1 cellular context compared by ENCODE assay signal in genomic region chr7:99143853-99144672, GRCh38.
A peak's percentile ranks its signal among the peaks of the same experiment; 100 is the strongest.
TF ChIP-seq lines count a peak whose summit lies in the region.

SMURF1 (minus strand) TSS chr7:99144108; CDS start chr7:99143780, 328 bp downstream.

TF ChIP-seq in K562, 482 proteins besides CTCF, POLR2A, EP300 and RAD21 (continued from another document and continues in another):
- TF ChIP-seq, protein P1, sequence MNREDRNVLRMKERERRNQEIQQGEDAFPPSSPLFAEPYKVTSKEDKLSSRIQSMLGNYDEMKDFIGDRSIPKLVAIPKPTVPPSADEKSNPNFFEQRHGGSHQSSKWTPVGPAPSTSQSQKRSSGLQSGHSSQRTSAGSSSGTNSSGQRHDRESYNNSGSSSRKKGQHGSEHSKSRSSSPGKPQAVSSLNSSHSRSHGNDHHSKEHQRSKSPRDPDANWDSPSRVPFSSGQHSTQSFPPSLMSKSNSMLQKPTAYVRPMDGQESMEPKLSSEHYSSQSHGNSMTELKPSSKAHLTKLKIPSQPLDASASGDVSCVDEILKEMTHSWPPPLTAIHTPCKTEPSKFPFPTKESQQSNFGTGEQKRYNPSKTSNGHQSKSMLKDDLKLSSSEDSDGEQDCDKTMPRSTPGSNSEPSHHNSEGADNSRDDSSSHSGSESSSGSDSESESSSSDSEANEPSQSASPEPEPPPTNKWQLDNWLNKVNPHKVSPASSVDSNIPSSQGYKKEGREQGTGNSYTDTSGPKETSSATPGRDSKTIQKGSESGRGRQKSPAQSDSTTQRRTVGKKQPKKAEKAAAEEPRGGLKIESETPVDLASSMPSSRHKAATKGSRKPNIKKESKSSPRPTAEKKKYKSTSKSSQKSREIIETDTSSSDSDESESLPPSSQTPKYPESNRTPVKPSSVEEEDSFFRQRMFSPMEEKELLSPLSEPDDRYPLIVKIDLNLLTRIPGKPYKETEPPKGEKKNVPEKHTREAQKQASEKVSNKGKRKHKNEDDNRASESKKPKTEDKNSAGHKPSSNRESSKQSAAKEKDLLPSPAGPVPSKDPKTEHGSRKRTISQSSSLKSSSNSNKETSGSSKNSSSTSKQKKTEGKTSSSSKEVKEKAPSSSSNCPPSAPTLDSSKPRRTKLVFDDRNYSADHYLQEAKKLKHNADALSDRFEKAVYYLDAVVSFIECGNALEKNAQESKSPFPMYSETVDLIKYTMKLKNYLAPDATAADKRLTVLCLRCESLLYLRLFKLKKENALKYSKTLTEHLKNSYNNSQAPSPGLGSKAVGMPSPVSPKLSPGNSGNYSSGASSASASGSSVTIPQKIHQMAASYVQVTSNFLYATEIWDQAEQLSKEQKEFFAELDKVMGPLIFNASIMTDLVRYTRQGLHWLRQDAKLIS (CRISPR knock-in tag; IDR thresholded peaks at IDR 0.05), result no peak
- TF ChIP-seq, protein P2, sequence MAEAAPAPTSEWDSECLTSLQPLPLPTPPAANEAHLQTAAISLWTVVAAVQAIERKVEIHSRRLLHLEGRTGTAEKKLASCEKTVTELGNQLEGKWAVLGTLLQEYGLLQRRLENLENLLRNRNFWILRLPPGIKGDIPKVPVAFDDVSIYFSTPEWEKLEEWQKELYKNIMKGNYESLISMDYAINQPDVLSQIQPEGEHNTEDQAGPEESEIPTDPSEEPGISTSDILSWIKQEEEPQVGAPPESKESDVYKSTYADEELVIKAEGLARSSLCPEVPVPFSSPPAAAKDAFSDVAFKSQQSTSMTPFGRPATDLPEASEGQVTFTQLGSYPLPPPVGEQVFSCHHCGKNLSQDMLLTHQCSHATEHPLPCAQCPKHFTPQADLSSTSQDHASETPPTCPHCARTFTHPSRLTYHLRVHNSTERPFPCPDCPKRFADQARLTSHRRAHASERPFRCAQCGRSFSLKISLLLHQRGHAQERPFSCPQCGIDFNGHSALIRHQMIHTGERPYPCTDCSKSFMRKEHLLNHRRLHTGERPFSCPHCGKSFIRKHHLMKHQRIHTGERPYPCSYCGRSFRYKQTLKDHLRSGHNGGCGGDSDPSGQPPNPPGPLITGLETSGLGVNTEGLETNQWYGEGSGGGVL (CRISPR knock-in tag; IDR thresholded peaks at IDR 0.05), result no peak
- TF ChIP-seq TCFL5 (CRISPR knock-in tag; conservative IDR thresholded peaks at IDR 0.05) (no peak), RFX1 (IDR thresholded peaks at IDR 0.05) (no peak), CBX5 (IDR thresholded peaks at IDR 0.05; ENCODE audit: borderline replicate concordance, low read depth) (no peak), ZNF212 (CRISPR knock-in tag; IDR thresholded peaks at IDR 0.05) (no peak), STAT5A (IDR thresholded peaks at IDR 0.05; ENCODE audit: borderline replicate concordance, low read length) (no peak), CREM (IDR thresholded peaks at IDR 0.05; ENCODE audit: low read depth) (peak; percentile 65; the same call in 1 of the 2 replicates), OTX1 (CRISPR knock-in tag; IDR thresholded peaks at IDR 0.05) (peak; percentile 40; the same call in 1 of the 2 replicates), ZNF77 (CRISPR knock-in tag; IDR thresholded peaks at IDR 0.05) (no peak), KDM5B (IDR thresholded peaks at IDR 0.05; ENCODE audit: insufficient replicate concordance, low read depth, low read length) (peak; percentile 94), JUND (IDR thresholded peaks at IDR 0.05; ENCODE audit: borderline replicate concordance, low read depth, low read length) (no peak), JUND (tag; IDR thresholded peaks at IDR 0.05; ENCODE audit: borderline replicate concordance, low read depth, low read length) (no peak), CBFA2T3 (IDR thresholded peaks at IDR 0.05) (no peak), ZC3H8 (IDR thresholded peaks at IDR 0.05) (no peak), HNRNPLL (IDR thresholded peaks at IDR 0.05; ENCODE audit: low read depth, low read length, poor library complexity, severe bottlenecking) (peak; percentile 3), ELF4 (CRISPR knock-in tag; IDR thresholded peaks at IDR 0.05) (peak; percentile 75; the same call in 1 of the 2 replicates), DMBX1 (CRISPR knock-in tag; IDR thresholded peaks at IDR 0.05; ENCODE audit: borderline replicate concordance) (no peak), PCBP2 (IDR thresholded peaks at IDR 0.05; ENCODE audit: low read depth, low read length, poor library complexity, severe bottlenecking) (no peak), CREBBP (IDR thresholded peaks at IDR 0.05; ENCODE audit: low read depth, low read length) (no peak), ZBTB5 (IDR thresholded peaks at IDR 0.05) (no peak), EGR1 (conservative IDR thresholded peaks at IDR 0.05) (peak; percentile 61), CBFB (CRISPR knock-in tag; IDR thresholded peaks at IDR 0.05) (no peak), DNMT1 (IDR thresholded peaks at IDR 0.05) (no peak), ZNF75A (CRISPR knock-in tag; IDR thresholded peaks at IDR 0.05) (no peak), SIN3B (IDR thresholded peaks at IDR 0.05; ENCODE audit: low read depth) (no peak), TBL1XR1 (IDR thresholded peaks at IDR 0.05; ENCODE audit: low read length in 2 of 2) (no peak), MCM7 (IDR thresholded peaks at IDR 0.05) (no peak), NCOA2 (IDR thresholded peaks at IDR 0.05; ENCODE audit: partially characterized antibody in 2 of 2) (no peak), L3MBTL2 (IDR thresholded peaks at IDR 0.05) (0 out of 2 replicates have a peak, but pooled peaks have one; percentile 55), NCOR1 (IDR thresholded peaks at IDR 0.05) (no peak), XRCC3 (IDR thresholded peaks at IDR 0.05) (no peak), GATAD2A (IDR thresholded peaks at IDR 0.05) (0 out of 2 replicates have a peak, but pooled peaks have one; percentile 84), TAL1 (IDR thresholded peaks at IDR 0.05) (no peak), MTF1 (CRISPR knock-in tag; IDR thresholded peaks at IDR 0.05; ENCODE audit: borderline replicate concordance) (no peak), CBFA2T2 (conservative IDR thresholded peaks at IDR 0.05) (no peak), SREBF1 (IDR thresholded peaks at IDR 0.05; ENCODE audit: borderline replicate concordance, low read depth, low read length) (no peak), SMARCE1 (IDR thresholded peaks at IDR 0.05) (peak; percentile 21; the same call in 1 of the 2 replicates), NR1H2 (CRISPR knock-in tag; IDR thresholded peaks at IDR 0.05) (no peak)
- TF ChIP-seq, protein P3, sequence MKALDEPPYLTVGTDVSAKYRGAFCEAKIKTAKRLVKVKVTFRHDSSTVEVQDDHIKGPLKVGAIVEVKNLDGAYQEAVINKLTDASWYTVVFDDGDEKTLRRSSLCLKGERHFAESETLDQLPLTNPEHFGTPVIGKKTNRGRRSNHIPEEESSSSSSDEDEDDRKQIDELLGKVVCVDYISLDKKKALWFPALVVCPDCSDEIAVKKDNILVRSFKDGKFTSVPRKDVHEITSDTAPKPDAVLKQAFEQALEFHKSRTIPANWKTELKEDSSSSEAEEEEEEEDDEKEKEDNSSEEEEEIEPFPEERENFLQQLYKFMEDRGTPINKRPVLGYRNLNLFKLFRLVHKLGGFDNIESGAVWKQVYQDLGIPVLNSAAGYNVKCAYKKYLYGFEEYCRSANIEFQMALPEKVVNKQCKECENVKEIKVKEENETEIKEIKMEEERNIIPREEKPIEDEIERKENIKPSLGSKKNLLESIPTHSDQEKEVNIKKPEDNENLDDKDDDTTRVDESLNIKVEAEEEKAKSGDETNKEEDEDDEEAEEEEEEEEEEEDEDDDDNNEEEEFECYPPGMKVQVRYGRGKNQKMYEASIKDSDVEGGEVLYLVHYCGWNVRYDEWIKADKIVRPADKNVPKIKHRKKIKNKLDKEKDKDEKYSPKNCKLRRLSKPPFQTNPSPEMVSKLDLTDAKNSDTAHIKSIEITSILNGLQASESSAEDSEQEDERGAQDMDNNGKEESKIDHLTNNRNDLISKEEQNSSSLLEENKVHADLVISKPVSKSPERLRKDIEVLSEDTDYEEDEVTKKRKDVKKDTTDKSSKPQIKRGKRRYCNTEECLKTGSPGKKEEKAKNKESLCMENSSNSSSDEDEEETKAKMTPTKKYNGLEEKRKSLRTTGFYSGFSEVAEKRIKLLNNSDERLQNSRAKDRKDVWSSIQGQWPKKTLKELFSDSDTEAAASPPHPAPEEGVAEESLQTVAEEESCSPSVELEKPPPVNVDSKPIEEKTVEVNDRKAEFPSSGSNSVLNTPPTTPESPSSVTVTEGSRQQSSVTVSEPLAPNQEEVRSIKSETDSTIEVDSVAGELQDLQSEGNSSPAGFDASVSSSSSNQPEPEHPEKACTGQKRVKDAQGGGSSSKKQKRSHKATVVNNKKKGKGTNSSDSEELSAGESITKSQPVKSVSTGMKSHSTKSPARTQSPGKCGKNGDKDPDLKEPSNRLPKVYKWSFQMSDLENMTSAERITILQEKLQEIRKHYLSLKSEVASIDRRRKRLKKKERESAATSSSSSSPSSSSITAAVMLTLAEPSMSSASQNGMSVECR (CRISPR knock-in tag; IDR thresholded peaks at IDR 0.05), result no peak
- TF ChIP-seq, protein P4, sequence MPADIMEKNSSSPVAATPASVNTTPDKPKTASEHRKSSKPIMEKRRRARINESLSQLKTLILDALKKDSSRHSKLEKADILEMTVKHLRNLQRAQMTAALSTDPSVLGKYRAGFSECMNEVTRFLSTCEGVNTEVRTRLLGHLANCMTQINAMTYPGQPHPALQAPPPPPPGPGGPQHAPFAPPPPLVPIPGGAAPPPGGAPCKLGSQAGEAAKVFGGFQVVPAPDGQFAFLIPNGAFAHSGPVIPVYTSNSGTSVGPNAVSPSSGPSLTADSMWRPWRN (IDR thresholded peaks at IDR 0.05; ENCODE audit: low read depth), result no peak
- TF ChIP-seq, protein P5, sequence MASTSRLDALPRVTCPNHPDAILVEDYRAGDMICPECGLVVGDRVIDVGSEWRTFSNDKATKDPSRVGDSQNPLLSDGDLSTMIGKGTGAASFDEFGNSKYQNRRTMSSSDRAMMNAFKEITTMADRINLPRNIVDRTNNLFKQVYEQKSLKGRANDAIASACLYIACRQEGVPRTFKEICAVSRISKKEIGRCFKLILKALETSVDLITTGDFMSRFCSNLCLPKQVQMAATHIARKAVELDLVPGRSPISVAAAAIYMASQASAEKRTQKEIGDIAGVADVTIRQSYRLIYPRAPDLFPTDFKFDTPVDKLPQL (IDR thresholded peaks at IDR 0.05; ENCODE audit: extremely low read depth, insufficient read length), result no peak
- TF ChIP-seq, protein P6, sequence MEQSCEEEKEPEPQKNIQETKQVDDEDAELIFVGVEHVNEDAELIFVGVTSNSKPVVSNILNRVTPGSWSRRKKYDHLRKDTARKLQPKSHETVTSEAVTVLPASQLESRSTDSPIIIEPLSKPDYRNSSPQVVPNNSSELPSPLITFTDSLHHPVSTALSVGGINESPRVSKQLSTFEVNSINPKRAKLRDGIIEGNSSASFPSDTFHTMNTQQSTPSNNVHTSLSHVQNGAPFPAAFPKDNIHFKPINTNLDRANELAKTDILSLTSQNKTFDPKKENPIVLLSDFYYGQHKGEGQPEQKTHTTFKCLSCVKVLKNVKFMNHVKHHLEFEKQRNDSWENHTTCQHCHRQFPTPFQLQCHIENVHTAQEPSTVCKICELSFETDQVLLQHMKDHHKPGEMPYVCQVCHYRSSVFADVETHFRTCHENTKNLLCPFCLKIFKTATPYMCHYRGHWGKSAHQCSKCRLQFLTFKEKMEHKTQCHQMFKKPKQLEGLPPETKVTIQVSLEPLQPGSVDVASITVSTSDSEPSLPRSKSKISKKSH (CRISPR knock-in tag; IDR thresholded peaks at IDR 0.05), result 0 out of 2 replicates have a peak, but pooled peaks have one; percentile 50
- TF ChIP-seq, protein P7, sequence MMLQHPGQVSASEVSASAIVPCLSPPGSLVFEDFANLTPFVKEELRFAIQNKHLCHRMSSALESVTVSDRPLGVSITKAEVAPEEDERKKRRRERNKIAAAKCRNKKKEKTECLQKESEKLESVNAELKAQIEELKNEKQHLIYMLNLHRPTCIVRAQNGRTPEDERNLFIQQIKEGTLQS (IDR thresholded peaks at IDR 0.05), result no peak
- TF ChIP-seq, protein P7 (CRISPR knock-in tag; conservative IDR thresholded peaks at IDR 0.05), result no peak
- TF ChIP-seq, protein P8, sequence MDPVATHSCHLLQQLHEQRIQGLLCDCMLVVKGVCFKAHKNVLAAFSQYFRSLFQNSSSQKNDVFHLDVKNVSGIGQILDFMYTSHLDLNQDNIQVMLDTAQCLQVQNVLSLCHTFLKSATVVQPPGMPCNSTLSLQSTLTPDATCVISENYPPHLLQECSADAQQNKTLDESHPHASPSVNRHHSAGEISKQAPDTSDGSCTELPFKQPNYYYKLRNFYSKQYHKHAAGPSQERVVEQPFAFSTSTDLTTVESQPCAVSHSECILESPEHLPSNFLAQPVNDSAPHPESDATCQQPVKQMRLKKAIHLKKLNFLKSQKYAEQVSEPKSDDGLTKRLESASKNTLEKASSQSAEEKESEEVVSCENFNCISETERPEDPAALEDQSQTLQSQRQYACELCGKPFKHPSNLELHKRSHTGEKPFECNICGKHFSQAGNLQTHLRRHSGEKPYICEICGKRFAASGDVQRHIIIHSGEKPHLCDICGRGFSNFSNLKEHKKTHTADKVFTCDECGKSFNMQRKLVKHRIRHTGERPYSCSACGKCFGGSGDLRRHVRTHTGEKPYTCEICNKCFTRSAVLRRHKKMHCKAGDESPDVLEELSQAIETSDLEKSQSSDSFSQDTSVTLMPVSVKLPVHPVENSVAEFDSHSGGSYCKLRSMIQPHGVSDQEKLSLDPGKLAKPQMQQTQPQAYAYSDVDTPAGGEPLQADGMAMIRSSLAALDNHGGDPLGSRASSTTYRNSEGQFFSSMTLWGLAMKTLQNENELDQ (CRISPR knock-in tag; IDR thresholded peaks at IDR 0.05; ENCODE audit: borderline replicate concordance), result no peak
- TF ChIP-seq, protein P9, sequence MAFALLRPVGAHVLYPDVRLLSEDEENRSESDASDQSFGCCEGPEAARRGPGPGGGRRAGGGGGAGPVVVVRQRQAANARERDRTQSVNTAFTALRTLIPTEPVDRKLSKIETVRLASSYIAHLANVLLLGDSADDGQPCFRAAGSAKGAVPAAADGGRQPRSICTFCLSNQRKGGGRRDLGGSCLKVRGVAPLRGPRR (CRISPR knock-in tag; IDR thresholded peaks at IDR 0.05), result no peak
